12 cellular contexts compared by ENCODE assay signal in the genomic region with DNA sequence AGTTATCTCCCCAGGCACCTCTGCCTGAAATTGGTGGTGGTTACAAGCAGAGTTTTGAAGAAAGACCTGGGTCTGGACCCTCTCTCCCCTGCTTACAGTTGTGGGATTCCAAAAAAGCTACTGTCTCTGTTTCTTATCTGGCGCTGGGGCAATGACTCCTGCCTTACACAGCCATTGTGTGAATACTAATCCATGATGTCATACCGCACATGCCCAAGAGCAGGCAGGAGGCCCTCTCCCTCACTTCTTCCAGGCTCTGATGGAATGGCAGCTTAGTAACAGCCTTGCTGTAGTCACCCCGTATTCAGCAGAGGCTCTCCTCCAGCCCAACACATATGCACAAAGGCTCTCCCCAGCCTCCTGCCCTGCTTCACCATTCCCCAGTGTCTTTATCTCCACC.
DNase-seq lines count a peak whose midpoint lies in the region; ATAC-seq, FAIRE-seq and TF ChIP-seq lines count a peak whose summit lies in the region.
"Had no signal": no experiment of that assay in that cellular context is flagged by ENCODE, and none has a peak within 500 bp of the region (broad histone marks: within the 10 kb centered on the region; RNA-seq: fewer than 3 reads in every experiment).

No MANE protein-coding gene starts in this region.

- H2BK12ac ChIP-seq in mesenchymal stem cell (ENCODE audit: low read length in 2 of 2) = no peak overlapping the region

- H2AFZ ChIP-seq in mesenchymal stem cell (ENCODE audit: low read depth, low read length) (no peak overlapping the region), mammary epithelial cell (ENCODE audit: low read depth, low read length) (no peak overlapping the region)

- H3K9me3 ChIP-seq in adipocyte (ENCODE audit: control insufficient read depth, low read length) (no peaks in the 10 kb centered on the region), mesenchymal stem cell (ENCODE audit: control insufficient read depth, low read length) (no peaks in the 10 kb centered on the region), gastroesophageal sphincter (no peaks in the 10 kb centered on the region), mammary epithelial cell (replicated peaks; ENCODE audit: insufficient read depth, low read length) (no peaks in the 10 kb centered on the region)
- H3K9me3 ChIP-seq: testis had no signal

- WGBS in mesenchymal stem cell = 48% methylated on average over 3 of the region's 3 CpGs
- 85 to 100% methylated on average over 1 to 3 of the region's 3 CpGs for WGBS in gastroesophageal sphincter (ENCODE audit: low coverage in 1 of 2), 2 donors
- 93% methylated on average over 2 of the region's 3 CpGs for WGBS in mammary epithelial cell (ENCODE audit: low coverage, missing lambda C conversion rate)

- H3K36me3 ChIP-seq in adipocyte (ENCODE audit: control insufficient read depth, insufficient read depth, low read length, severe bottlenecking) (no peaks in the 10 kb centered on the region), mesenchymal stem cell (ENCODE audit: control insufficient read depth in 1 of 2, insufficient read depth in 2 of 2, low read depth in 1 of 2, low read length in 2 of 2) (no peaks in the 10 kb centered on the region), gastroesophageal sphincter (no peaks in the 10 kb centered on the region), mammary epithelial cell (ENCODE audit: insufficient read depth, low read length) (no peaks in the 10 kb centered on the region)

- no peak overlapping the region for H3K14ac ChIP-seq in mesenchymal stem cell (ENCODE audit: low read length in 2 of 2)

- H2BK15ac ChIP-seq in mesenchymal stem cell (ENCODE audit: low read depth, poor library complexity, severe bottlenecking) = no peak overlapping the region

- H3K4me2 ChIP-seq in mesenchymal stem cell (ENCODE audit: low read length, poor library complexity, severe bottlenecking) (no peak overlapping the region), mammary epithelial cell (ENCODE audit: insufficient read depth, low read depth, low read length) (no peak overlapping the region)

- H4K8ac ChIP-seq in mesenchymal stem cell (ENCODE audit: low read length) = peak overlapping the region; percentile 57

- H3K4me1 ChIP-seq in adipocyte (ENCODE audit: control insufficient read depth, insufficient read depth, low read length) (peaks cover 39% of the 10 kb centered on the region), mesenchymal stem cell (ENCODE audit: control insufficient read depth, insufficient read depth, low read depth, low read length) (peaks cover 14% of the 10 kb centered on the region), gastroesophageal sphincter (peaks cover 6 to 69% (median 30%) of the 10 kb centered on the region in 3 donors), mammary epithelial cell (ENCODE audit: insufficient read depth, low read length) (no peaks in the 10 kb centered on the region)

- no peak overlapping the region for H3K4ac ChIP-seq in mesenchymal stem cell (ENCODE audit: low read depth in 1 of 2, low read length in 2 of 2)

- no TSS peak for BruUV-seq in mammary epithelial cell (replicated peaks; lab: Mats Ljungman, UMichigan)

- CTCF ChIA-PET in mammary epithelial cell (lab: Charles Lee; ENCODE audit: low non-redundant PET) = interaction anchor here (0.7 kb wide), 1 partner anchor 65 kb away, joined by 3 read pairs; no protein-coding TSS in a partner anchor

- H2BK5ac ChIP-seq in mesenchymal stem cell (ENCODE audit: low read depth, low read length, poor library complexity, severe bottlenecking) = no peak overlapping the region

- peak overlapping the region; percentile 4 for H3K4me3 ChIP-seq in adipocyte (ENCODE audit: low read length)
- no peak overlapping the region for H3K4me3 ChIP-seq in mesenchymal stem cell (ENCODE audit: insufficient read depth in 1 of 2, low read depth in 1 of 2, low read length in 2 of 2)
- no peak overlapping the region for H3K4me3 ChIP-seq in gastroesophageal sphincter
- no peak overlapping the region for H3K4me3 ChIP-seq in mammary epithelial cell (replicated peaks in 1 of 3; ENCODE audit: insufficient read depth in 1 of 3, low read depth in 2 of 3, low read length in 3 of 3)
- H3K4me3 ChIP-seq: testis had no signal

- H3K18ac ChIP-seq in mesenchymal stem cell (ENCODE audit: low read depth in 1 of 2, low read length in 2 of 2) = peak overlapping the region in 1 of 2 experiments; percentile 29

- no peak overlapping the region for H3K27ac ChIP-seq in mesenchymal stem cell (ENCODE audit: low read length, poor library complexity, severe bottlenecking)
- H3K27ac ChIP-seq in gastroesophageal sphincter = no peak overlapping the region
- H3K27ac ChIP-seq in mammary epithelial cell (ENCODE audit: insufficient read depth, low read depth, low read length) = no peak overlapping the region
- H3K27ac ChIP-seq: testis had no signal

- no peak for ATAC-seq in gastroesophageal sphincter
- ATAC-seq in GM21717 (IDR thresholded peaks at IDR 0.05; ENCODE audit: unreplicated experiment) = no peak

- H3K27me3 ChIP-seq in adipocyte (replicated peaks; ENCODE audit: control insufficient read depth, insufficient read depth, low read length) = no peaks in the 10 kb centered on the region
- no peaks in the 10 kb centered on the region for H3K27me3 ChIP-seq in mesenchymal stem cell (ENCODE audit: control insufficient read depth in 1 of 2, insufficient read depth in 1 of 2, low read length in 2 of 2)
- no peaks in the 10 kb centered on the region for H3K27me3 ChIP-seq in gastroesophageal sphincter
- H3K27me3 ChIP-seq in mammary epithelial cell (ENCODE audit: insufficient read depth, low read length) = no peaks in the 10 kb centered on the region
- H3K27me3 ChIP-seq: testis had no signal

- FAIRE-seq in GM12891 (lab: Jason Lieb, UNC) = no peak
- FAIRE-seq: D721Med had no signal

- H2BK120ac ChIP-seq in mesenchymal stem cell (ENCODE audit: low read depth, low read length) = peak overlapping the region; percentile 15

- H3K79me2 ChIP-seq in mammary epithelial cell (ENCODE audit: insufficient read depth, low read length) = no peaks in the 10 kb centered on the region

- H4K20me1 ChIP-seq in mammary epithelial cell (ENCODE audit: insufficient read depth, low read length) = no peaks in the 10 kb centered on the region

- intact Hi-C loops in mammary epithelial cell (cut with micrococcal nuclease) = no loop called here

- dilution Hi-C loops in mammary epithelial cell (cut with HindIII; ENCODE audit: low sequenced_read_pairs) = no loop called here

- no peak overlapping the region for H2AK5ac ChIP-seq in mesenchymal stem cell (ENCODE audit: low read length, severe bottlenecking)

- no peak overlapping the region for H3K23ac ChIP-seq in mesenchymal stem cell (ENCODE audit: low read length in 2 of 2)

- peak; percentile 55 for DNase-seq in AG20443 (ENCODE audit: low spot score)
- DNase-seq in GM12891 (ENCODE audit: insufficient read length, low spot score) = no peak
- DNase-seq in adipocyte (ENCODE audit: low read depth) = peak; percentile 50
- peak; percentile 78 for DNase-seq in mesenchymal stem cell
- DNase-seq in erythroblast (lab: John Stamatoyannopoulos, UW) = no peak
- no peak for DNase-seq in mammary epithelial cell
- DNase-seq: NCI-H1930; stimulated activated CD4-positive, alpha-beta T cell treated with anti-CD3 and anti-CD28 coated beads, Interleukin-4, amount 100 ng/mL, for 1 hour; testis had no signal

- no peak overlapping the region for H3K9ac ChIP-seq in adipocyte (ENCODE audit: low read length)
- H3K9ac ChIP-seq in mesenchymal stem cell (ENCODE audit: low read length) = peak overlapping the region; percentile 78
- H3K9ac ChIP-seq in mammary epithelial cell (ENCODE audit: insufficient read depth, low read length) = no peak overlapping the region

- no peak for TF ChIP-seq CTCF in gastroesophageal sphincter (IDR thresholded peaks at IDR 0.05)
- no peak for TF ChIP-seq CTCF in mammary epithelial cell (conservative IDR thresholded peaks at IDR 0.05 in 1 of 2, IDR thresholded peaks at IDR 0.05 in 1 of 2; ENCODE audit: extremely low read depth in 1 of 2, insufficient read depth in 1 of 2, low read depth in 1 of 2, low read length in 2 of 2)

- H4K91ac ChIP-seq in mesenchymal stem cell (ENCODE audit: low read length) = no peak overlapping the region

- in situ Hi-C loops in mammary epithelial cell (cut with MboI; ENCODE audit: low sequenced_read_pairs in 2 of 2) = no loop called here

- no peak for TF ChIP-seq POLR2A in GM12891 (IDR thresholded peaks at IDR 0.05; ENCODE audit: low read depth, low read length)
- TF ChIP-seq POLR2A in gastroesophageal sphincter (IDR thresholded peaks at IDR 0.05) = no peak
- no peak for TF ChIP-seq POLR2A in erythroblast (IDR thresholded peaks at IDR 0.05; ENCODE audit: low read length)

- no peaks in the 10 kb centered on the region for H3K79me1 ChIP-seq in mesenchymal stem cell (replicated peaks; ENCODE audit: low read length, poor library complexity, severe bottlenecking)

- TF ChIP-seq EP300 in gastroesophageal sphincter (IDR thresholded peaks at IDR 0.05) = no peak

TF ChIP-seq in GM12891, 5 proteins besides CTCF, POLR2A, EP300 and RAD21:
- TF ChIP-seq SPI1 (IDR thresholded peaks at IDR 0.05; ENCODE audit: low read depth, low read length) = no peak
- TF ChIP-seq TAF1 (IDR thresholded peaks at IDR 0.05; ENCODE audit: low read depth, low read length) = no peak
- no peak for TF ChIP-seq PAX5 (IDR thresholded peaks at IDR 0.05; ENCODE audit: insufficient read depth, low read length, severe bottlenecking)
- TF ChIP-seq POLR2AphosphoS5 (IDR thresholded peaks at IDR 0.05; ENCODE audit: low read depth, low read length) = 0 out of 2 replicates have a peak, but pooled peaks have one; percentile 31

Comparison
In these comparisons a context has a peak if more than half of its experiments do, and no peak if none do; other contexts are left out.
1. DNase-seq: peak in AG20443 (single experiment), adipocyte (single experiment) and mesenchymal stem cell (single experiment); none in GM12891 (single experiment), erythroblast (0 of 2) and mammary epithelial cell (single experiment).